Comparison of ENCODE assay signal across 21 cellular contexts in the genomic region with DNA sequence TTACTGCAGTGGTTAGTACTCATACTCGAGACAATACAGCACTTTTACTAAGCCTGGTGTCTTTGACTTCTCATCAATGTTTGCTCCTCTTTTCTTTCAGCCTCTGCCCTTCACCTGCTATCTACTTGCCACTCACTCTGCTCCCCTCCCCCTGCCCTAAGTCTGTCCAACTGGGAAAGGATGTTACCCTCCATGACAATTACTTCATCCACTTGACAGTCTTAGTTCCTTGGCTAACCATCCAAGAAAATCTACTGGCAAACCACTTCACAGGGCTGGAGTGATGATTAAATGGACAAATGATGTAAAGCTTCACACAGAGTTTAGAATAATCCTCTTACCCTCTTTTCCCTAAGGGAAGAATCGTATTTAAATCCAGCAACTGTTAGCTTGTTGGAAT.
"Had no signal": no experiment of that assay in that cellular context is flagged by ENCODE, and none has a peak within 500 bp of the region (broad histone marks: within the 10 kb centered on the region; RNA-seq: fewer than 3 reads in every experiment).

No MANE protein-coding gene starts in this region.

- H3K27me3 ChIP-seq: gastroesophageal sphincter, right atrium auricular region, sigmoid colon, testis, tibial nerve had no signal

- H3K36me3 ChIP-seq: esophagus muscularis mucosa, gastroesophageal sphincter, left ventricle myocardium inferior, lower lobe of right lung, right atrium auricular region, sigmoid colon, tibial nerve had no signal

- H3K9me3 ChIP-seq: esophagus muscularis mucosa, gastroesophageal sphincter, left ventricle myocardium inferior, lower lobe of right lung, right atrium auricular region, sigmoid colon, testis, tibial nerve had no signal

- FAIRE-seq: keratinocyte had no signal

- H3K4me3 ChIP-seq: esophagus muscularis mucosa, gastroesophageal sphincter, left ventricle myocardium inferior, lower lobe of right lung, right atrium auricular region, sigmoid colon, skin epidermis, testis, tibial nerve had no signal

- DNase-seq: effector memory CD8-positive, alpha-beta T cell; glutamatergic neuron; immature natural killer cell; left cardiac atrium; left ventricle myocardium inferior; lower lobe of right lung; natural killer cell; posterior cingulate gyrus; sigmoid colon; stimulated activated CD4-positive, alpha-beta T cell treated with anti-CD3 and anti-CD28 coated beads, Interleukin-2, amount 100 ng/mL, for 24 hours; stimulated activated CD4-positive, alpha-beta T cell treated with anti-CD3 and anti-CD28 coated beads, Interleukin-4, amount 100 ng/mL, for 4 hours; stimulated activated naive B cell treated with anti-CD40 and anti-IgM and Interleukin-4, amounts not matched to agents 10 μg/mL and 1 μg/mL and 100 μg/mL, for 72 hours; stimulated activated naive CD8-positive, alpha-beta T cell treated with anti-CD3 and anti-CD28 coated beads, Interleukin-15, amount 100 ng/mL, for 72 hours; testis had no signal

- H3K4me1 ChIP-seq: gastroesophageal sphincter, left ventricle myocardium inferior, right atrium auricular region, testis had no signal

- H3K27ac ChIP-seq: epithelial cell of prostate, esophagus muscularis mucosa, gastroesophageal sphincter, left ventricle myocardium inferior, lower lobe of right lung, right atrium auricular region, sigmoid colon, skin epidermis, testis, tibial nerve had no signal

- ATAC-seq: effector memory CD8-positive, alpha-beta T cell; gastroesophageal sphincter; lower lobe of right lung; natural killer cell; stimulated activated naive B cell treated with anti-CD40 and anti-IgM and Interleukin-4, amounts not matched to agents 10 μg/mL and 1 μg/mL and 100 μg/mL, for 72 hours; stimulated activated naive CD8-positive, alpha-beta T cell treated with anti-CD3 and anti-CD28 coated beads, Interleukin-15, amount 100 ng/mL, for 72 hours had no signal
